Comparison of ENCODE assay signal across 20 cellular contexts in genomic region chr3:108441528-108441927, GRCh38.
"Had no signal": no experiment of that assay in that cellular context is flagged by ENCODE, and none has a peak within 500 bp of the region (broad histone marks: within the 10 kb centered on the region; RNA-seq: fewer than 3 reads in every experiment).

No MANE protein-coding gene starts in this region.

- ATAC-seq: activated CD8-positive, alpha-beta T cell treated with anti-CD3 and anti-CD28 coated beads for 36 hours; body of pancreas; psoas muscle; T-helper 17 cell had no signal

- H3K4me1 ChIP-seq: esophagus squamous epithelium, psoas muscle, stomach, testis, upper lobe of left lung had no signal

- H3K27me3 ChIP-seq: body of pancreas, esophagus squamous epithelium, stomach, testis, upper lobe of left lung had no signal

- H3K36me3 ChIP-seq: esophagus squamous epithelium, stomach, upper lobe of left lung had no signal

- H3K27me3 Mint-ChIP-seq: activated B cell treated with CpG ODN at 0.5 μM for 24 hours had no signal

- H3K4me3 ChIP-seq: body of pancreas, esophagus squamous epithelium, psoas muscle, stomach, testis, upper lobe of left lung had no signal

- H3K4me3 Mint-ChIP-seq: activated B cell treated with CpG ODN at 0.5 μM for 24 hours; activated CD8-positive, alpha-beta T cell treated with anti-CD3 and anti-CD28 coated beads for 36 hours; activated naive CD4-positive, alpha-beta T cell treated with anti-CD3 and anti-CD28 coated beads, Interleukin-2, amount 50 U/mL, for 24 hours; naive B cell; T-helper 17 cell had no signal

- H3K36me3 Mint-ChIP-seq: activated naive CD4-positive, alpha-beta T cell treated with anti-CD3 and anti-CD28 coated beads, Interleukin-2, amount 50 U/mL, for 24 hours had no signal

- DNase-seq: activated B cell treated with CpG ODN at 0.5 μM for 24 hours; activated CD4-positive, alpha-beta T cell treated with anti-CD3 and anti-CD28 coated beads for 48 hours; activated CD8-positive, alpha-beta memory T cell treated with anti-CD3 and anti-CD28 coated beads, Interleukin-2, amount 50 U/mL, for 4 hours; activated CD8-positive, alpha-beta T cell treated with anti-CD3 and anti-CD28 coated beads for 36 hours; activated effector memory CD4-positive, alpha-beta T cell treated with anti-CD3 and anti-CD28 coated beads, Interleukin-2, amount 50 U/mL, for 16 hours; activated T-cell treated with anti-CD3 and anti-CD28 coated beads, Interleukin-2, amount 50 U/mL, for 48 hours; body of pancreas; caudate nucleus; effector CD4-positive, alpha-beta T cell; esophagus squamous epithelium; naive B cell; occipital lobe; psoas muscle; stimulated activated CD4-positive, alpha-beta T cell treated with anti-CD3 and anti-CD28 coated beads, Interleukin-12 subunit alpha, Interleukin-12 subunit beta, amount 100 ng/mL, for 4 hours; stimulated activated CD4-positive, alpha-beta T cell treated with anti-CD3 and anti-CD28 coated beads, Interleukin-2, amount 100 ng/mL, for 24 hours; stomach; T-helper 17 cell; testis; upper lobe of left lung had no signal

- H3K9me3 ChIP-seq: body of pancreas, testis had no signal

- H3K4me1 Mint-ChIP-seq: activated naive CD4-positive, alpha-beta T cell treated with anti-CD3 and anti-CD28 coated beads, Interleukin-2, amount 50 U/mL, for 24 hours; T-helper 17 cell had no signal

- H3K27ac Mint-ChIP-seq: activated B cell treated with CpG ODN at 0.5 μM for 24 hours; activated CD8-positive, alpha-beta T cell treated with anti-CD3 and anti-CD28 coated beads for 36 hours; activated naive CD4-positive, alpha-beta T cell treated with anti-CD3 and anti-CD28 coated beads, Interleukin-2, amount 50 U/mL, for 24 hours; T-helper 17 cell had no signal

- H3K27ac ChIP-seq: body of pancreas, esophagus squamous epithelium, psoas muscle, stomach, testis, upper lobe of left lung had no signal
